Comparison of ENCODE assay signal across 20 cellular contexts in genomic region chr13:109644956-109645355, GRCh38.
DNase-seq lines count a peak whose midpoint lies in the region; ATAC-seq and TF ChIP-seq lines count a peak whose summit lies in the region.
"Had no signal": no experiment of that assay in that cellular context is flagged by ENCODE, and none has a peak within 500 bp of the region (broad histone marks: within the 10 kb centered on the region; RNA-seq: fewer than 3 reads in every experiment).

No MANE protein-coding gene starts in this region.

- peaks cover 26 to 47% (median 39%) of the 10 kb centered on the region in 10 experiments for H3K4me1 ChIP-seq in BLaER1 treated with 17β-estradiol and CSF1 and Interleukin-3, amounts not matched to agents 10 nM and 100 nM
- peaks cover 52% of the 10 kb centered on the region for H3K4me1 ChIP-seq in KMS-11 (ENCODE audit: low read depth, poor library complexity, severe bottlenecking)

- TF ChIP-seq CTCF in KMS-11 (conservative IDR thresholded peaks at IDR 0.05; ENCODE audit: low read depth, low read length) (no peak), VCaP (conservative IDR thresholded peaks at IDR 0.05) (no peak)

- DNase-seq in posterior vena cava (ENCODE audit: low spot score) (peak; percentile 32), DMS79 (lab: John Stamatoyannopoulos, UW) (no peak)
- DNase-seq in activated T-helper 1 cell treated with anti-CD3 and anti-CD28 coated beads, Interleukin-12 subunit alpha, Interleukin-12 subunit beta, Interleukin-2, Interleukin-4 antibody, amounts not matched to agents 30 ng/mL and 10 ng/mL and 1 ng/mL, durations not matched to agents 14 hours and 24 hours and 36 hours (ENCODE audit: low spot score): no peak
- DNase-seq: 8988T; CD4-positive, alpha-beta T cell; COR-L47; DMS153; EL; GDM1; H9 had no signal

- H3K4me3 ChIP-seq in BLaER1 treated with 17β-estradiol and CSF1 and Interleukin-3, amounts not matched to agents 10 nM and 100 nM: no peak overlapping the region
- H3K4me3 ChIP-seq in KMS-11 (IDR thresholded peaks at IDR 0.05; ENCODE audit: insufficient read depth, low read depth, low read length): no peak overlapping the region
- H3K4me3 ChIP-seq: A549, GM12878, GM23338 had no signal

- no peaks in the 10 kb centered on the region for H3K27me3 ChIP-seq in BLaER1 treated with 17β-estradiol and CSF1 and Interleukin-3, amounts not matched to agents 10 nM and 100 nM
- no peaks in the 10 kb centered on the region for H3K27me3 ChIP-seq in KMS-11 (ENCODE audit: insufficient read depth, low read depth)

- no peak overlapping the region for H3K4me3 Mint-ChIP-seq in activated T-helper 1 cell treated with anti-CD3 and anti-CD28 coated beads, Interleukin-12 subunit alpha, Interleukin-12 subunit beta, Interleukin-2, Interleukin-4 antibody, amounts not matched to agents 30 ng/mL and 10 ng/mL and 1 ng/mL, durations not matched to agents 14 hours and 24 hours and 36 hours
- H3K4me3 Mint-ChIP-seq: CD14-positive monocyte; CD4-positive, alpha-beta T cell; GM23338; H9 had no signal

- no peaks in the 10 kb centered on the region for H3K4me1 Mint-ChIP-seq in activated T-helper 1 cell treated with anti-CD3 and anti-CD28 coated beads, Interleukin-12 subunit alpha, Interleukin-12 subunit beta, Interleukin-2, Interleukin-4 antibody, amounts not matched to agents 30 ng/mL and 10 ng/mL and 1 ng/mL, durations not matched to agents 14 hours and 24 hours and 36 hours (ENCODE audit: low read depth)
- H3K4me1 Mint-ChIP-seq: GM23338, H9 had no signal

- H3K4me2 ChIP-seq in BLaER1 treated with 17β-estradiol and CSF1 and Interleukin-3, amounts not matched to agents 10 nM and 100 nM: peak overlapping the region in 6 of 11 experiments; percentile 73 to 82 (median 76); a peak in 6 of 22 replicates
- H3K4me2 ChIP-seq in KMS-11: peak overlapping the region; percentile 58; the same call in 1 of the 2 replicates
- H3K4me2 ChIP-seq: A549, GM23338 had no signal

- H3K9ac ChIP-seq in BLaER1 treated with 17β-estradiol and CSF1 and Interleukin-3, amounts not matched to agents 10 nM and 100 nM: no peak overlapping the region
- H3K9ac ChIP-seq in KMS-11: no peak overlapping the region

- H3K36me3 Mint-ChIP-seq in activated T-helper 1 cell treated with anti-CD3 and anti-CD28 coated beads, Interleukin-12 subunit alpha, Interleukin-12 subunit beta, Interleukin-2, Interleukin-4 antibody, amounts not matched to agents 30 ng/mL and 10 ng/mL and 1 ng/mL, durations not matched to agents 14 hours and 24 hours and 36 hours (ENCODE audit: low read depth): no peaks in the 10 kb centered on the region

- H3K27ac Mint-ChIP-seq in activated T-helper 1 cell treated with anti-CD3 and anti-CD28 coated beads, Interleukin-12 subunit alpha, Interleukin-12 subunit beta, Interleukin-2, Interleukin-4 antibody, amounts not matched to agents 30 ng/mL and 10 ng/mL and 1 ng/mL, durations not matched to agents 14 hours and 24 hours and 36 hours: no peak overlapping the region
- H3K27ac Mint-ChIP-seq: CD4-positive, alpha-beta T cell; GM23338; H9 had no signal

- intact Hi-C loops in posterior vena cava (cut with DNase I): no loop called here
- intact Hi-C loops in activated T-helper 1 cell treated with anti-CD3 and anti-CD28 coated beads, Interleukin-12 subunit alpha, Interleukin-12 subunit beta, Interleukin-2, Interleukin-4 antibody, amounts not matched to agents 30 ng/mL and 10 ng/mL and 1 ng/mL, durations not matched to agents 14 hours and 24 hours and 36 hours (cut with micrococcal nuclease): no loop called here

- H3K27ac ChIP-seq in BLaER1 treated with 17β-estradiol and CSF1 and Interleukin-3, amounts not matched to agents 10 nM and 100 nM: peak overlapping the region in 8 of 11 experiments; percentile 69 to 82 (median 77); a peak in 13 of 22 replicates
- H3K27ac ChIP-seq in KMS-11 (no peak overlapping the region), VCaP (peak overlapping the region; percentile 37; the same call in 1 of the 2 replicates)
- H3K27ac ChIP-seq: A549 had no signal

- H4K20me1 ChIP-seq in BLaER1 treated with 17β-estradiol and CSF1 and Interleukin-3, amounts not matched to agents 10 nM and 100 nM: no peaks in the 10 kb centered on the region
- H4K20me1 ChIP-seq in KMS-11 (ENCODE audit: insufficient read depth): no peaks in the 10 kb centered on the region

- H3K9me3 ChIP-seq in BLaER1 treated with 17β-estradiol and CSF1 and Interleukin-3, amounts not matched to agents 10 nM and 100 nM (replicated peaks in 1 of 11): peaks cover 30 to 66% (median 49%) of the 10 kb centered on the region in 11 experiments

- H3K27me3 Mint-ChIP-seq in activated T-helper 1 cell treated with anti-CD3 and anti-CD28 coated beads, Interleukin-12 subunit alpha, Interleukin-12 subunit beta, Interleukin-2, Interleukin-4 antibody, amounts not matched to agents 30 ng/mL and 10 ng/mL and 1 ng/mL, durations not matched to agents 14 hours and 24 hours and 36 hours (ENCODE audit: insufficient read depth): no peaks in the 10 kb centered on the region

- H2AFZ ChIP-seq in KMS-11 (ENCODE audit: low read depth): no peak overlapping the region
- H2AFZ ChIP-seq: GM23338 had no signal

- peaks cover 0 to 48% (median 20%) of the 10 kb centered on the region in 11 experiments; a peak in 17 of 22 replicates for H3K36me3 ChIP-seq in BLaER1 treated with 17β-estradiol and CSF1 and Interleukin-3, amounts not matched to agents 10 nM and 100 nM
- H3K36me3 ChIP-seq in KMS-11 (ENCODE audit: insufficient read depth): no peaks in the 10 kb centered on the region

- peaks cover 34% of the 10 kb centered on the region for H3K9me3 Mint-ChIP-seq in activated T-helper 1 cell treated with anti-CD3 and anti-CD28 coated beads, Interleukin-12 subunit alpha, Interleukin-12 subunit beta, Interleukin-2, Interleukin-4 antibody, amounts not matched to agents 30 ng/mL and 10 ng/mL and 1 ng/mL, durations not matched to agents 14 hours and 24 hours and 36 hours

- ATAC-seq in HG02623 (IDR thresholded peaks at IDR 0.05; ENCODE audit: unreplicated experiment): no peak
- ATAC-seq in HG03045 (IDR thresholded peaks at IDR 0.05; ENCODE audit: unreplicated experiment): no peak
- ATAC-seq: A549, GM12878, GM23338, HCT116 had no signal

- no peaks in the 10 kb centered on the region for H3K79me2 ChIP-seq in KMS-11 (ENCODE audit: insufficient read depth, low read depth)
